ENCODE assay signal across 21 cellular contexts in genomic region chr1:63921357-63921756, GRCh38.
DNase-seq lines count a peak whose midpoint lies in the region; ATAC-seq and TF ChIP-seq lines count a peak whose summit lies in the region.
"Had no signal": no experiment of that assay in that cellular context is flagged by ENCODE, and none has a peak within 500 bp of the region (broad histone marks: within the 10 kb centered on the region; RNA-seq: fewer than 3 reads in every experiment).

No MANE protein-coding gene starts in this region.

- intact Hi-C loops in heart left ventricle (cut with DNase I): loop anchor here in 5 of 10 donors (5.0 to 10.0 kb wide), 7 partner anchors 113 to 227 kb away; partner anchors contain the start of gene ROR1 (in 1 of the 5)
- intact Hi-C loops in cardiac septum (cut with DNase I): loop anchor here (5.0 kb wide), 2 partner anchors 149 to 216 kb away; partner anchors contain the start of gene ROR1
- intact Hi-C loops in body of pancreas (cut with DNase I): no loop called here
- intact Hi-C loops in upper lobe of right lung (cut with DNase I): no loop called here

- H3K4me3 ChIP-seq in heart left ventricle (no peak overlapping the region), body of pancreas (no peak overlapping the region), upper lobe of right lung (no peak overlapping the region), coronary artery (no peak overlapping the region)
- H3K4me3 ChIP-seq: sigmoid colon, tibial nerve had no signal

- H3K36me3 ChIP-seq in heart left ventricle (no peaks in the 10 kb centered on the region), body of pancreas (replicated peaks in 1 of 2; ENCODE audit: insufficient read depth in 1 of 2, low read depth in 2 of 2) (no peaks in the 10 kb centered on the region), upper lobe of right lung (no peaks in the 10 kb centered on the region)
- H3K36me3 ChIP-seq: sigmoid colon, tibial nerve had no signal

- H3K4me1 Mint-ChIP-seq in mesothelial cell of epicardium: peaks cover 71% of the 10 kb centered on the region

- H3K27ac Mint-ChIP-seq in mesothelial cell of epicardium: peak overlapping the region; percentile 94
- H3K27ac Mint-ChIP-seq: activated naive CD8-positive, alpha-beta T cell; CD14-positive monocyte; dendritic cell treated with granulocyte-macrophage colony-stimulating factor and Interleukin-4, amounts not matched to agents 40 ng/mL and 50 ng/mL, for 4 days had no signal

- H3K4me1 ChIP-seq in heart left ventricle: peaks cover 0 to 62% (median 21%) of the 10 kb centered on the region in 12 donors
- H3K4me1 ChIP-seq in body of pancreas: peaks cover 66% of the 10 kb centered on the region
- H3K4me1 ChIP-seq in upper lobe of right lung: peaks cover 18% of the 10 kb centered on the region

- TF ChIP-seq POLR2A in heart left ventricle (IDR thresholded peaks at IDR 0.05): no peak
- TF ChIP-seq POLR2A in body of pancreas (IDR thresholded peaks at IDR 0.05): no peak

- H3K27ac ChIP-seq in heart left ventricle: peak overlapping the region in 10 of 12 donors; percentile 66 to 90 (median 82)
- H3K27ac ChIP-seq in body of pancreas: peak overlapping the region; percentile 54 to 84 (median 67)
- H3K27ac ChIP-seq in upper lobe of right lung: peak overlapping the region; percentile 59
- H3K27ac ChIP-seq in coronary artery: peak overlapping the region in 1 of 2 donors; percentile 57
- H3K27ac ChIP-seq: tibial nerve had no signal

- H3K27me3 Mint-ChIP-seq in mesothelial cell of epicardium (ENCODE audit: low read depth): no peaks in the 10 kb centered on the region
- H3K27me3 Mint-ChIP-seq: activated naive CD8-positive, alpha-beta T cell; dendritic cell treated with granulocyte-macrophage colony-stimulating factor and Interleukin-4, amounts not matched to agents 40 ng/mL and 50 ng/mL, for 4 days had no signal

- H3K9me3 ChIP-seq in heart left ventricle (no peaks in the 10 kb centered on the region), body of pancreas (no peaks in the 10 kb centered on the region), upper lobe of right lung (no peaks in the 10 kb centered on the region)
- H3K9me3 ChIP-seq: sigmoid colon, tibial nerve had no signal

- H3K36me3 Mint-ChIP-seq in mesothelial cell of epicardium: peaks cover 2% of the 10 kb centered on the region
- H3K36me3 Mint-ChIP-seq: activated naive CD8-positive, alpha-beta T cell; CD14-positive monocyte had no signal

- 65 to 74% (median 70%) methylated on average over 5 of the region's 5 CpGs for WGBS in heart left ventricle, 4 donors
- WGBS in body of pancreas, 2 donors: 70 to 77% methylated on average over 5 of the region's 5 CpGs

- no peaks in the 10 kb centered on the region for H3K9me3 Mint-ChIP-seq in mesothelial cell of epicardium
- H3K9me3 Mint-ChIP-seq: dendritic cell treated with granulocyte-macrophage colony-stimulating factor and Interleukin-4, amounts not matched to agents 40 ng/mL and 50 ng/mL, for 4 days had no signal

- in situ Hi-C loops in GM13977 (cut with MboI; ENCODE audit: low pct_unique_long_range_greater_than_20kb, low sequenced_read_pairs, unreplicated experiment): loop anchor here (25.0 kb wide), 1 partner anchor 309 kb away; no protein-coding TSS in a partner anchor

- H3K4me3 Mint-ChIP-seq in mesothelial cell of epicardium: no peak overlapping the region
- H3K4me3 Mint-ChIP-seq: activated naive CD8-positive, alpha-beta T cell; CD14-positive monocyte; dendritic cell treated with granulocyte-macrophage colony-stimulating factor and Interleukin-4, amounts not matched to agents 40 ng/mL and 50 ng/mL, for 4 days had no signal

- TF ChIP-seq CTCF in heart left ventricle (IDR thresholded peaks at IDR 0.05) (no peak), body of pancreas (IDR thresholded peaks at IDR 0.05) (no peak), mesothelial cell of epicardium (IDR thresholded peaks at IDR 0.05; ENCODE audit: unreplicated experiment) (no peak), upper lobe of right lung (IDR thresholded peaks at IDR 0.05) (no peak), GM13977 (IDR thresholded peaks at IDR 0.05; ENCODE audit: extremely low read depth, insufficient read depth, missing control alignments) (no peak), coronary artery (IDR thresholded peaks at IDR 0.05) (no peak)

- DNase-seq in heart left ventricle (no peak), cardiac septum (ENCODE audit: low spot score) (no peak), body of pancreas (no peak), mesothelial cell of epicardium (ENCODE audit: low spot score in 2 of 2, unreplicated experiment in 2 of 2) (no peak), upper lobe of right lung (no peak), GM13977 (ENCODE audit: low spot score) (no peak), coronary artery (ENCODE audit: low spot score) (no peak)
- DNase-seq: activated CD8-positive, alpha-beta memory T cell treated with anti-CD3 and anti-CD28 coated beads for 24 hours; foreskin melanocyte; NCI-H146; NCI-H2171; NCI-H748 treated with DMSO at 0.1 percent for 48 hours; occipital lobe; sigmoid colon; stimulated activated naive CD8-positive, alpha-beta T cell treated with anti-CD3 and anti-CD28 coated beads, Interleukin-15, Interleukin-2, amounts not matched to agents 100 U/mL and 50 U/mL, for 24 hours had no signal

- ATAC-seq in heart left ventricle: no peak
- ATAC-seq in body of pancreas: no peak
- ATAC-seq in upper lobe of right lung: peak; percentile 75
- ATAC-seq in GM21825 (IDR thresholded peaks at IDR 0.05; ENCODE audit: unreplicated experiment): no peak
- ATAC-seq: activated CD4-positive, CD25-positive, alpha-beta regulatory T cell treated with anti-CD3 and anti-CD28 coated beads, Interleukin-2, amount 50 U/mL, for 24 hours; stimulated activated naive CD8-positive, alpha-beta T cell treated with anti-CD3 and anti-CD28 coated beads, Interleukin-15, Interleukin-2, amounts not matched to agents 100 U/mL and 50 U/mL, for 24 hours had no signal

- H3K27me3 ChIP-seq in heart left ventricle (no peaks in the 10 kb centered on the region), body of pancreas (no peaks in the 10 kb centered on the region), upper lobe of right lung (no peaks in the 10 kb centered on the region)
- H3K27me3 ChIP-seq: sigmoid colon, tibial nerve had no signal
